In genomic region chr4:75003979-75004378, GRCh38 we compare ENCODE assay signal across 18 cellular contexts.
DNase-seq lines count a peak whose midpoint lies in the region; ATAC-seq and TF ChIP-seq lines count a peak whose summit lies in the region.
"Had no signal": no experiment of that assay in that cellular context is flagged by ENCODE, and none has a peak within 500 bp of the region (broad histone marks: within the 10 kb centered on the region; RNA-seq: fewer than 3 reads in every experiment).

No MANE protein-coding gene starts in this region.

- H3K9ac ChIP-seq in SK-N-MC (ENCODE audit: insufficient read length) = no peak overlapping the region

- H3K4me3 ChIP-seq in right atrium auricular region (no peak overlapping the region), SK-N-MC (no peak overlapping the region), gastroesophageal sphincter (no peak overlapping the region)

- H3K36me3 Mint-ChIP-seq in nephron progenitor cell (ENCODE audit: low read depth) = peaks cover 17% of the 10 kb centered on the region
- H3K36me3 Mint-ChIP-seq: CD14-positive monocyte had no signal

- H3K4me1 ChIP-seq in right atrium auricular region (peaks cover 0 to 22% of the 10 kb centered on the region in 2 donors), gastroesophageal sphincter (peaks cover 0 to 8% (median 0%) of the 10 kb centered on the region in 3 donors)

- peak; percentile 18 for ATAC-seq in left ventricle myocardium superior
- ATAC-seq in GM18870 (IDR thresholded peaks at IDR 0.05; ENCODE audit: unreplicated experiment) = no peak
- no peak for ATAC-seq in gastroesophageal sphincter

- H3K27ac ChIP-seq in right atrium auricular region (peak overlapping the region in 1 of 2 donors; percentile 11), SK-N-MC (peak overlapping the region; percentile 51; the same call in 1 of the 2 replicates), gastroesophageal sphincter (no peak overlapping the region)

- TF ChIP-seq POLR2A in gastroesophageal sphincter (IDR thresholded peaks at IDR 0.05) = no peak

- no peaks in the 10 kb centered on the region for H3K27me3 ChIP-seq in right atrium auricular region
- H3K27me3 ChIP-seq in gastroesophageal sphincter = no peaks in the 10 kb centered on the region

- peak overlapping the region; percentile 44 for H3K27ac Mint-ChIP-seq in nephron progenitor cell
- H3K27ac Mint-ChIP-seq: H9 had no signal

- TF ChIP-seq CTCF in right atrium auricular region (IDR thresholded peaks at IDR 0.05) (no peak), nephron progenitor cell (IDR thresholded peaks at IDR 0.05) (no peak), gastroesophageal sphincter (IDR thresholded peaks at IDR 0.05) (no peak)

- no peaks in the 10 kb centered on the region for H3K4me1 Mint-ChIP-seq in nephron progenitor cell
- H3K4me1 Mint-ChIP-seq: CD14-positive monocyte had no signal

- peaks cover 0 to 10% of the 10 kb centered on the region in 2 donors for H3K9me3 ChIP-seq in right atrium auricular region
- H3K9me3 ChIP-seq in SK-N-MC (ENCODE audit: low read depth, low read length) = no peaks in the 10 kb centered on the region
- peaks cover 0 to 9% (median 0%) of the 10 kb centered on the region in 3 donors for H3K9me3 ChIP-seq in gastroesophageal sphincter

- peaks cover 21% of the 10 kb centered on the region for H3K9me3 Mint-ChIP-seq in nephron progenitor cell

- intact Hi-C loops in left ventricle myocardium superior (cut with micrococcal nuclease) = no loop called here

- TF ChIP-seq EP300 in gastroesophageal sphincter (IDR thresholded peaks at IDR 0.05) = no peak

- DNase-seq in left ventricle myocardium superior = no peak
- no peak for DNase-seq in right atrium auricular region (ENCODE audit: low spot score)
- no peak for DNase-seq in SK-N-MC (ENCODE audit: low read depth, low spot score)
- DNase-seq in nephron progenitor cell = no peak
- no peak for DNase-seq in HK-2 (ENCODE audit: unreplicated experiment)
- DNase-seq: ACHN, AML-193, DMS153, EL, H9, NCI-H1105, NCI-H2107, NCI-H2227 treated with DMSO at 0.1 percent for 48 hours, SHP77 treated with DMSO at 0.1 percent for 48 hours had no signal

- H3K4me3 Mint-ChIP-seq in nephron progenitor cell = no peak overlapping the region
- H3K4me3 Mint-ChIP-seq: CD14-positive monocyte, H9 had no signal

- H3K27me3 Mint-ChIP-seq in nephron progenitor cell (ENCODE audit: low read depth, poor library complexity) = peaks cover 3% of the 10 kb centered on the region
- H3K27me3 Mint-ChIP-seq: IgD-negative memory B cell had no signal

- H3K36me3 ChIP-seq in right atrium auricular region (no peaks in the 10 kb centered on the region), SK-N-MC (ENCODE audit: insufficient read depth, low read length) (no peaks in the 10 kb centered on the region), gastroesophageal sphincter (no peaks in the 10 kb centered on the region)
